16 cellular contexts compared by ENCODE assay signal in the genomic region with DNA sequence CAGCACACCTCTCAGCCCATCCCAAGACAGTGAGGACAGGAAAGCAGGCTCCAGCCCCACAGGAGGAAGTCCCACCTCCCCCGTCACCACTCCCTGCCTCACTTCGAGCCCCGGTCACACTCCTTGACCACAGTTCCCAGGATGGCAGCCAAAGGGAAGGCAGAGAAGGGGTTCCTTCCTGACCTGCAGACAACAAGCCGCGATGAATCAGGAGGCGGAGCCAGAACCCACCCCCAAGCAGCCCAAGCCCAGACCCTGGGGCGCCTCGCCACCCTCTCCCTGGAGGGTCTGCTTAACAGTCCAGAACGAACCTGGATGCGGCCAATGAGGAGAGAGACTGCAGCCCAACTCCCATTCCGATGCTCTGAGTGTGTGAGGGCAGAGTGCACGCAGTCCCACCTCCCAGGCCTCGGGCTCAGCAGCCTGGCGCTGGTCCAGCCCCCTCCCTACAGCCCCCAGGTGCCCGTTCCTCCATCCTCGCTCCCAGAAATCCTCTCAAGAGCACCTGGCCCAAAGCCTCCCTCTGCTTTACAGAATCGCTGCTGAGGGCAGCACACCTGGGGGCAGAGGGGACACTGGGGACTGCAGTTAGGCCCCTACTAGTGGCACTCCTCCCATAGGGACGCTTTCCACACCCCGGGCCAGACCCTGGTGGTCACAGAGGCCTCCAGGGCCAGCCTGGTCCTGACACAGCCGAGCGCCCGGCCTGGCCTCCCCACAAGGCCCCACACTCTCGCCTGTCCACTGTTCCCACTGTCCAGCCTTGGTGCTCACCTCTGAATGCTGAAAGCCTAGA.
A peak's percentile ranks its signal among the peaks of the same experiment; 100 is the strongest.
DNase-seq lines count a peak whose midpoint lies in the region; ATAC-seq and TF ChIP-seq lines count a peak whose summit lies in the region.
"Had no signal": no experiment of that assay in that cellular context is flagged by ENCODE, and none has a peak within 500 bp of the region (broad histone marks: within the 10 kb centered on the region; RNA-seq: fewer than 3 reads in every experiment).

No MANE protein-coding gene starts in this region.

- ATAC-seq in Panc1 (0 out of 2 replicates have a peak, but pooled peaks have one; percentile 26), foreskin keratinocyte (peak; percentile 60), GM18520 (IDR thresholded peaks at IDR 0.05; ENCODE audit: unreplicated experiment) (no peak)
- ATAC-seq: heart left ventricle, left ventricle myocardium superior, Right ventricle myocardium inferior had no signal

- H3K4me1 Mint-ChIP-seq in neural progenitor cell = peaks cover 61% of the 10 kb centered on the region

- intact Hi-C loops in Panc1 (cut with micrococcal nuclease; ENCODE audit: unreplicated experiment) = no loop called here

- H3K27ac Mint-ChIP-seq in neural progenitor cell = peak overlapping the region; percentile 84
- H3K27ac Mint-ChIP-seq: activated CD4-positive, alpha-beta memory T cell treated with anti-CD3 and anti-CD28 coated beads, Interleukin-2, amount 10 ng/mL, durations not matched to agents 7 days and 5 days had no signal

- no TSS peak for BruUV-seq in Panc1 (replicated peaks; lab: Mats Ljungman, UMichigan)

- no peak overlapping the region for H3K4me2 ChIP-seq in neural progenitor cell

- no peak overlapping the region for H2AFZ ChIP-seq in neural progenitor cell (replicated peaks)

- DNase-seq in Caki2 (ENCODE audit: low read depth) (peak; percentile 99), Panc1 (ENCODE audit: low read depth, low spot score) (no peak), foreskin keratinocyte (peak in 1 of 2 donors; percentile 37), neural progenitor cell (ENCODE audit: low spot score) (no peak), cerebellum (ENCODE audit: low spot score) (no peak), T-helper 1 cell (no peak), NCI-H1436 (lab: John Stamatoyannopoulos, UW) (no peak)
- DNase-seq: activated CD4-positive, alpha-beta memory T cell treated with anti-CD3 and anti-CD28 coated beads, Interleukin-2, amount 10 ng/mL, durations not matched to agents 7 days and 5 days; DMS153; Kasumi-1; left ventricle myocardium superior; NCI-H2081; NCI-H82 had no signal

- in situ Hi-C loops in Caki2 (cut with HindIII; ENCODE audit: low pct_unique_long_range_greater_than_20kb, low sequenced_read_pairs) (no loop called here), Panc1 (cut with HindIII; ENCODE audit: low pct_unique_long_range_greater_than_20kb, low sequenced_read_pairs) (no loop called here)

- H3K36me3 Mint-ChIP-seq in neural progenitor cell = peaks cover 7% of the 10 kb centered on the region

- peaks cover 16% of the 10 kb centered on the region for H3K27me3 Mint-ChIP-seq in neural progenitor cell (ENCODE audit: insufficient read depth, low read depth)
- H3K27me3 Mint-ChIP-seq: activated CD4-positive, alpha-beta memory T cell treated with anti-CD3 and anti-CD28 coated beads, Interleukin-2, amount 10 ng/mL, durations not matched to agents 7 days and 5 days had no signal

- CTCF ChIA-PET in Panc1 (lab: Charles Lee) = no interaction called here

- no peak overlapping the region for H3K9ac ChIP-seq in neural progenitor cell

- H3K9me3 Mint-ChIP-seq in neural progenitor cell = no peaks in the 10 kb centered on the region
- H3K9me3 Mint-ChIP-seq: activated CD4-positive, alpha-beta memory T cell treated with anti-CD3 and anti-CD28 coated beads, Interleukin-2, amount 10 ng/mL, durations not matched to agents 7 days and 5 days had no signal

- TF ChIP-seq CTCF in Panc1 (IDR thresholded peaks at IDR 0.05) (no peak), foreskin keratinocyte (conservative IDR thresholded peaks at IDR 0.05) (no peak), neural progenitor cell (IDR thresholded peaks at IDR 0.05) (no peak)

- no peak overlapping the region for H3K4me3 ChIP-seq in Panc1 (ENCODE audit: low read depth in 2 of 2, low read length in 2 of 2)
- no peak overlapping the region for H3K4me3 ChIP-seq in neural progenitor cell
- H3K4me3 ChIP-seq: heart left ventricle had no signal

- H3K79me2 ChIP-seq in neural progenitor cell (ENCODE audit: low read depth) = no peaks in the 10 kb centered on the region

- peaks cover 4% of the 10 kb centered on the region for H4K20me1 ChIP-seq in neural progenitor cell (ENCODE audit: low read depth)

- H3K4me3 Mint-ChIP-seq in neural progenitor cell = no peak overlapping the region
- H3K4me3 Mint-ChIP-seq: activated CD4-positive, alpha-beta memory T cell treated with anti-CD3 and anti-CD28 coated beads, Interleukin-2, amount 10 ng/mL, durations not matched to agents 7 days and 5 days had no signal

- POLR2A ChIA-PET in Panc1 (lab: Charles Lee) = no interaction called here

- no peaks in the 10 kb centered on the region for H3K36me3 ChIP-seq in Panc1 (ENCODE audit: control insufficient read depth, insufficient read depth, low read length)
- H3K36me3 ChIP-seq in neural progenitor cell = no peaks in the 10 kb centered on the region

- H3K9me3 ChIP-seq in Panc1 (ENCODE audit: control insufficient read depth, insufficient read depth, low read depth, low read length) (no peaks in the 10 kb centered on the region), neural progenitor cell (ENCODE audit: low read depth) (no peaks in the 10 kb centered on the region)
- H3K9me3 ChIP-seq: heart left ventricle had no signal

- no peaks in the 10 kb centered on the region for H3K27me3 ChIP-seq in Panc1 (ENCODE audit: control insufficient read depth, insufficient read depth, low read length)
- no peaks in the 10 kb centered on the region for H3K27me3 ChIP-seq in foreskin keratinocyte
- H3K27me3 ChIP-seq in neural progenitor cell = no peaks in the 10 kb centered on the region
- H3K27me3 ChIP-seq: heart left ventricle had no signal

- no peaks in the 10 kb centered on the region for H3K4me1 ChIP-seq in Panc1 (ENCODE audit: control insufficient read depth, insufficient read depth, low read length)
- no peaks in the 10 kb centered on the region for H3K4me1 ChIP-seq in foreskin keratinocyte
- H3K4me1 ChIP-seq in neural progenitor cell = peaks cover 55% of the 10 kb centered on the region

- H3K27ac ChIP-seq in Panc1 (ENCODE audit: low read length) (no peak overlapping the region), foreskin keratinocyte (no peak overlapping the region), neural progenitor cell (no peak overlapping the region)
- H3K27ac ChIP-seq: heart left ventricle had no signal

- H3F3A ChIP-seq in neural progenitor cell (ENCODE audit: low read depth) = peaks cover 17% of the 10 kb centered on the region
